Comparison of ENCODE assay signal across 1 cellular context in the genomic region with DNA sequence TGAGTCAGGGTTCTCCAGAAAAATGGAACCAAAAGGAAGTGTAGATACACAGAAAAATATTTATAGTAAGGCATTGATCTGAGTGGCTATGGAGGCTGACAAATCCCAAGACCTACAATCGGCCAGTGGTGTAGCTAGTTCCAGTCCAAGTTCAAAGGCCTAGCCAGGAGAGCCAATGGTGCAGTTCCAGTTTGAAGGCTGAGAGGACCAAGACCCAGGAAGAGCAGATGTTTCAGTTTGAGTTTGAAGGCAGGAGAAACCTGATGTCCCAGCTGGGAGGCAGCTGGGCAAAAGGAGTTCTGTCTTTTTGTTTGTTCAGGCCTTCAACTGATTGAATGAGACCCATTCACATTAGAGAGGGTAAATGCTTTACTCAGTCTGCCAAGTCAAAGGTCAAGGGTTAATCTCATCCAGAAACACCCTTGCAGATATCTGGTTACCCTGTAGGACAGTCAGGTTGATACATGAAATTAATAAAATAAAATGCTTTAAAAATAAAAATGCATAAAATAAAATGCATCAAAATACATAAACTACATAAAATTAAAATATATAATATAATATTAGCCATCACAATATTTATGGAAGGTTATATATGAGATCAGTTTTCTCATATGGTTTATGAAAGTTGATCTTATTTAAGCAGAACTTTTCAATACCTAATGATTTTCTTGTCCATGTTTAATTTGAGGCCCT.
TF ChIP-seq lines count a peak whose summit lies in the region.

No MANE protein-coding gene starts in this region.

TF ChIP-seq in IMR-90, 13 proteins besides CTCF, POLR2A, EP300 and RAD21:
- TF ChIP-seq SMC3 (IDR thresholded peaks at IDR 0.05; ENCODE audit: low read depth, low read length) (no peak), USF2 (IDR thresholded peaks at IDR 0.05; ENCODE audit: low read depth, low read length) (no peak), RFX5 (IDR thresholded peaks at IDR 0.05; ENCODE audit: low read depth, low read length) (no peak), MAZ (IDR thresholded peaks at IDR 0.05; ENCODE audit: borderline replicate concordance, low read depth, low read length) (no peak)
